15 cellular contexts compared by ENCODE assay signal in the genomic region with DNA sequence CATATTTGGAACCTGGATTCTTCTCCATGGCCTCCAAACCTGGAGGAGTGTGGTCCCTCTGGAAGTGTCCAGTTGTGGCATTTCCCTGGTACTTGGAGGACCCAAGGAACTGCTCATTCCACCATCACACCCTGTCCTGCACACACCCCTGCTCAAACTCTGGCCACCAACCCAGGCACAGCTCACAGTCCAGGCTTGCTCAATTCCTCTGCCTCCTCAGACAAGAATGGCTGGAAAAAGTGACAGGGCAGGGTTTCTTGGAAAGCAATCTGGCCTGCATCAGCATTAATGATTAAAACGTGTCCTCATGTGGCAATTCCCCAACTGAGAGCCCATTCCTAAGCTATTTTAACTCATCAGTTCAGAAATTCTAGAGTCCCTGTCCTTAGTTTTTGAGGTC. TPM values are rescaled to one million over a fixed set of nuclear protein-coding genes. Genes with fewer than 3 reads are reported as not detected.
DNase-seq lines count a peak whose midpoint lies in the region; ATAC-seq and TF ChIP-seq lines count a peak whose summit lies in the region.
"Had no signal": no experiment of that assay in that cellular context is flagged by ENCODE, and none has a peak within 500 bp of the region (broad histone marks: within the 10 kb centered on the region; RNA-seq: fewer than 3 reads in every experiment).

No MANE protein-coding gene starts in this region.

- no peaks in the 10 kb centered on the region for H3K9me3 Mint-ChIP-seq in activated T-helper 17 cell treated with anti-CD3 and anti-CD28 coated beads, Interleukin-2, amount 50 U/mL, for 72 hours
- H3K9me3 Mint-ChIP-seq: activated CD8-positive, alpha-beta T cell treated with anti-CD3 and anti-CD28 coated beads for 36 hours had no signal

- H3K27ac Mint-ChIP-seq in activated T-helper 17 cell treated with anti-CD3 and anti-CD28 coated beads, Interleukin-2, amount 50 U/mL, for 72 hours: no peak overlapping the region
- H3K27ac Mint-ChIP-seq: activated CD8-positive, alpha-beta T cell treated with anti-CD3 and anti-CD28 coated beads for 36 hours had no signal

- H3K4me2 ChIP-seq in hepatocyte: no peak overlapping the region

- H3K27ac ChIP-seq in hepatocyte: no peak overlapping the region
- no peak overlapping the region for H3K27ac ChIP-seq in sigmoid colon
- H3K27ac ChIP-seq: parathyroid adenoma had no signal

- intact Hi-C loops in sigmoid colon (cut with DNase I): no loop called here

- no peaks in the 10 kb centered on the region for H3K79me2 ChIP-seq in hepatocyte
- H3K79me2 ChIP-seq: parathyroid adenoma had no signal

- no peak overlapping the region for H2AFZ ChIP-seq in hepatocyte
- H2AFZ ChIP-seq: parathyroid adenoma had no signal

- 38% methylated on average over 1 of the region's 1 CpG for WGBS in hepatocyte (ENCODE audit: low lambda C conversion rate, missing lambda C conversion rate)
- WGBS in sigmoid colon, 2 donors: 36 to 46% methylated on average over 1 of the region's 1 CpG

- peak; percentile 93 for DNase-seq in AG10803 (ENCODE audit: low read depth)
- peak; percentile 56 for DNase-seq in dedifferentiated amniotic fluid mesenchymal stem cell (ENCODE audit: extremely low spot score)
- peak; percentile 73 for DNase-seq in hepatocyte (ENCODE audit: low spot score)
- peak; percentile 82 for DNase-seq in sigmoid colon
- DNase-seq in stimulated activated CD4-positive, alpha-beta T cell treated with anti-CD3 and anti-CD28 coated beads, Interleukin-4, amount 100 ng/mL, for 1 hour: no peak
- DNase-seq in stimulated activated naive CD4-positive, alpha-beta T cell (lab: John Stamatoyannopoulos, UW): no peak
- DNase-seq: ACHN; activated CD8-positive, alpha-beta T cell treated with anti-CD3 and anti-CD28 coated beads for 36 hours; effector CD4-positive, alpha-beta T cell; NCI-H2081; NCI-H69; stimulated activated CD4-positive, alpha-beta T cell treated with anti-CD3 and anti-CD28 coated beads, Interleukin-15, amount 100 ng/mL, for 24 hours had no signal

- no peak for ATAC-seq in activated T-helper 17 cell treated with anti-CD3 and anti-CD28 coated beads, Interleukin-2, amount 50 U/mL, for 72 hours (replicated peaks)
- ATAC-seq in GM21515 (IDR thresholded peaks at IDR 0.05; ENCODE audit: unreplicated experiment): no peak
- ATAC-seq: activated CD8-positive, alpha-beta T cell treated with anti-CD3 and anti-CD28 coated beads for 36 hours had no signal

- TF ChIP-seq CTCF in AG10803 (conservative IDR thresholded peaks at IDR 0.05; ENCODE audit: low read length) (no peak), hepatocyte (IDR thresholded peaks at IDR 0.05; ENCODE audit: poor library complexity) (no peak), sigmoid colon (IDR thresholded peaks at IDR 0.05) (no peak)

- H3K4me3 ChIP-seq in AG10803 (ENCODE audit: low read length) (no peak overlapping the region), hepatocyte (no peak overlapping the region), sigmoid colon (no peak overlapping the region)

- TF ChIP-seq EP300 in sigmoid colon (IDR thresholded peaks at IDR 0.05): no peak

- peaks cover 4% of the 10 kb centered on the region for H3K27me3 Mint-ChIP-seq in activated T-helper 17 cell treated with anti-CD3 and anti-CD28 coated beads, Interleukin-2, amount 50 U/mL, for 72 hours
- H3K27me3 Mint-ChIP-seq: activated CD8-positive, alpha-beta T cell treated with anti-CD3 and anti-CD28 coated beads for 36 hours had no signal

- no peaks in the 10 kb centered on the region for H3K27me3 ChIP-seq in hepatocyte
- H3K27me3 ChIP-seq in sigmoid colon: no peaks in the 10 kb centered on the region

- H3K9me3 ChIP-seq in hepatocyte (ENCODE audit: low read depth) (no peaks in the 10 kb centered on the region), sigmoid colon (no peaks in the 10 kb centered on the region)

- no peaks in the 10 kb centered on the region for H3K4me1 Mint-ChIP-seq in activated T-helper 17 cell treated with anti-CD3 and anti-CD28 coated beads, Interleukin-2, amount 50 U/mL, for 72 hours

- no peak overlapping the region for H3K4me3 Mint-ChIP-seq in activated T-helper 17 cell treated with anti-CD3 and anti-CD28 coated beads, Interleukin-2, amount 50 U/mL, for 72 hours
- H3K4me3 Mint-ChIP-seq: activated CD8-positive, alpha-beta T cell treated with anti-CD3 and anti-CD28 coated beads for 36 hours had no signal

- H3K9me2 ChIP-seq in hepatocyte (replicated peaks; ENCODE audit: insufficient read depth): no peaks in the 10 kb centered on the region

- no peaks in the 10 kb centered on the region for H3K36me3 ChIP-seq in hepatocyte (replicated peaks; ENCODE audit: insufficient read depth, low read depth)
- H3K36me3 ChIP-seq in sigmoid colon: no peaks in the 10 kb centered on the region

- no peaks in the 10 kb centered on the region for H4K20me1 ChIP-seq in hepatocyte (ENCODE audit: insufficient read depth, poor library complexity, severe bottlenecking)

- no peak for TF ChIP-seq POLR2A in sigmoid colon (IDR thresholded peaks at IDR 0.05)

- H3K36me3 Mint-ChIP-seq in activated T-helper 17 cell treated with anti-CD3 and anti-CD28 coated beads, Interleukin-2, amount 50 U/mL, for 72 hours (ENCODE audit: low read depth): no peaks in the 10 kb centered on the region

- H3K4me1 ChIP-seq in hepatocyte (ENCODE audit: insufficient read depth) (no peaks in the 10 kb centered on the region), sigmoid colon (no peaks in the 10 kb centered on the region)
- H3K4me1 ChIP-seq: parathyroid adenoma had no signal

RNA-seq across cellular contexts. Expression of gene TPST1, which starts 17.2 kb away (rescaled TPM):
- total RNA-seq in hepatocyte: 91.2 and 101 TPM in 2 replicates
- 81.9 and 85.2 TPM in 2 replicates for polyA plus RNA-seq in hepatocyte
- total RNA-seq in sigmoid colon: 10 to 100 TPM; 21.0 to 31.3 (median 26.4) TPM
- polyA plus RNA-seq in sigmoid colon: 1 to 10 TPM in 2 of 3 donors, under 1 TPM in 1; 0.92 to 7.6 (median 3.6) TPM
- under 1 TPM; 0.84 to 0.93 TPM for total RNA-seq in activated T-helper 17 cell treated with anti-CD3 and anti-CD28 coated beads, Interleukin-2, amount 50 U/mL, for 72 hours

Comparison
In these comparisons a context has a peak if more than half of its experiments do, and no peak if none do; other contexts are left out.
1. DNase-seq: peak in AG10803 (single experiment), dedifferentiated amniotic fluid mesenchymal stem cell (single experiment), hepatocyte (single experiment) and sigmoid colon (single experiment); none in stimulated activated CD4-positive, alpha-beta T cell treated with anti-CD3 and anti-CD28 coated beads, Interleukin-4, amount 100 ng/mL, for 1 hour (single experiment) and stimulated activated naive CD4-positive, alpha-beta T cell (0 of 6).
2. RNA of gene TPST1, which starts 17.2 kb away (total RNA-seq): 91.2 to 101 TPM in hepatocyte and 21.0 to 31.3 TPM in sigmoid colon; 0.84 to 0.93 TPM in activated T-helper 17 cell treated with anti-CD3 and anti-CD28 coated beads, Interleukin-2, amount 50 U/mL, for 72 hours; every median in the first group is over 10 times any median in the second.